Comparison of ENCODE assay signal across 1 cellular context in the genomic region with DNA sequence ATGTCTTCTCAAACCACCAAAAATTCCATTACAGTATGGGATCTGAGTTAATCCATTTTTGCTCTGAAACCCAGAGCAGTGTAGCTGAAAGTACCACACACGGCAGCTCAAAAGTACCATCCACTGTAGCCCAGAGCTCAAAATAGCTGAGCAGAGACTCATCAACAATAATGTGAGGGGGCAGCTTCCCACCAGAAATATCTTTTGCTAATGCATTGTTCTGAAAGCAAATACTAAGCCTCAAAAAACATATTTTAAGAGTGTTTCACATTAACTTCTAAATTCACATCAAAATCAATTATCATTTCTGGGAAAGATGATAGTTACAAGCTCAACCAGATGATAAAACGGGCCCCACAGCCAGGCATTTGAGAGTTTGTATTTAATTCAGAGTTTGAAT.
TF ChIP-seq lines count a peak whose summit lies in the region.

No MANE protein-coding gene starts in this region.

TF ChIP-seq in SK-N-SH, 30 proteins besides CTCF, POLR2A, EP300 and RAD21 (continued from another document):
- TF ChIP-seq EZH2phosphoT487 (IDR thresholded peaks at IDR 0.05; ENCODE audit: borderline replicate concordance, low read depth): no peak
- TF ChIP-seq POLR2AphosphoS5 (IDR thresholded peaks at IDR 0.05; ENCODE audit: low read depth, low read length): no peak
- peak; percentile 65; the same call in 1 of the 2 replicates for TF ChIP-seq MEF2A (IDR thresholded peaks at IDR 0.05; ENCODE audit: borderline replicate concordance, low read depth)
- peak; percentile 78; the same call in 1 of the 2 replicates for TF ChIP-seq FOXM1 (IDR thresholded peaks at IDR 0.05; ENCODE audit: low read depth)
- TF ChIP-seq JUND (IDR thresholded peaks at IDR 0.05): peak; percentile 68
- peak; percentile 79 for TF ChIP-seq TEAD4 (IDR thresholded peaks at IDR 0.05; ENCODE audit: borderline replicate concordance, insufficient read depth)
